8 cellular contexts compared by ENCODE assay signal in the genomic region with DNA sequence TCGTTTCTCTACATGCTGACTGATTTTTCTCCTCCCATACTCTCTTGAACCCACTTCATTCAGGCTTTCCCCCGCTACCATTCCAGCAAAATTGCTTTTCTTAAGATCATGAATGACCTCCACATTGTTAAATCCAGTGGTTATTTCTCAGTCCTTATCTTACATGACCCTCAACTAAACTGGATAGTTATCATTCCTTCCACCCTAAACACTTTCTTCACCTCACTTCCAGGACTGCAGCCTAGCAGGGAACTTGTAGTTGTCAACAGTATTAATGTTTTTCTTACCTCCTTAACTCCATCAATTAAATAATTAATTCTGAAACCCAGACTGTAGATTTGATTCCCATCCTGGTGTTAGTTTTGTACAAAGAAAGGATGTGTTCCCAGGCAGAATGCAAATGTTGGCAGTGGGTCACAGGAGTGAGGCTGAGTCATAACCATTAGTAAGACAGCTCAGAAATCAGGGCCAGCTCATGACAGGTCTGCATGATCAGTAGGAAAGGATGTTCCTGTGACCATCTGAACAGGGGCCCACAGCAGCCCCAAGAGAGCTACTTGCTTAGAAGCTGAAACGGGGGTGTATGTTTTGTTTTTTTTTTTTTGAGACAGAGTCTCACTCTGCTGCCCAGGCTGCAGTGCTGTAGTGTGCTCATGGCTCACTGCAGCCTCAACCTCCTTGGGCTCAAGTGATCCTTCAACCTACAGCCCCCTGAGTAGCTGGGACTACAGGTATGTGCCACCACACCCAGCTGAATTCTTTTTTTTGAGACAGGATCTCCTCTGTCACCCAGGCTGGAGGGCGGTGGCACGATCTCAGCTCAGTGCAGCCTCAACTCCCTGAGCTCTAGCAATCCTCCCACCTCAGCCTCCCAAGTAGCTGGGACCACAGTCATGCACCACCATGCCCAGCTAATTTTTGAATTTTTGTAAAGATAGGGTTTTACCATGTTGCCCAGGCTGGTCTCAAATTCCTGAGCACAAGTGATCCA. TPM values are rescaled to one million over a fixed set of nuclear protein-coding genes. Genes with fewer than 3 reads are reported as not detected.
DNase-seq lines count a peak whose midpoint lies in the region; ATAC-seq and TF ChIP-seq lines count a peak whose summit lies in the region.

No MANE protein-coding gene starts in this region.

- peak overlapping the region; percentile 74 for H2BK5ac ChIP-seq in IMR-90 (ENCODE audit: low read depth, low read length, poor library complexity, severe bottlenecking)

- peak overlapping the region; percentile 56; the same call in 1 of the 2 replicates for H3K14ac ChIP-seq in IMR-90 (replicated peaks; ENCODE audit: low read depth, low read length)

- dilution Hi-C loops in IMR-90 (cut with HindIII; ENCODE audit: low sequenced_read_pairs, unreplicated experiment) = no loop called here

- H4K91ac ChIP-seq in IMR-90 (ENCODE audit: insufficient read depth, low read depth, low read length) = no peak overlapping the region; the same call in 1 of the 2 replicates

- no peaks in the 10 kb centered on the region for H3K9me3 ChIP-seq in IMR-90 (ENCODE audit: control insufficient read depth, insufficient read depth, low read length)

- TF ChIP-seq POLR2A in IMR-90 (IDR thresholded peaks at IDR 0.05; ENCODE audit: low read depth, low read length) = no peak

- H3K56ac ChIP-seq in IMR-90 (ENCODE audit: extremely low read depth, insufficient read depth, low read length) = no peak overlapping the region

- no peaks in the 10 kb centered on the region for H3K27me3 ChIP-seq in IMR-90 (ENCODE audit: control insufficient read depth, insufficient read depth, low read length)

- peak overlapping the region; percentile 33 for H3K18ac ChIP-seq in IMR-90 (ENCODE audit: low read depth, low read length)

- H3K27ac ChIP-seq in IMR-90 (ENCODE audit: insufficient read depth, low read length) = peak overlapping the region; percentile 15; the same call in 1 of the 2 replicates

- peak overlapping the region in 1 of 2 experiments; percentile 35; a peak in 2 of 4 replicates for H4K8ac ChIP-seq in IMR-90 (ENCODE audit: low read depth in 2 of 2, low read length in 2 of 2)

- peak overlapping the region; percentile 31 for H3K27ac Mint-ChIP-seq in progenitor cell of endocrine pancreas

- intact Hi-C loops in IMR-90 (cut with micrococcal nuclease) = no loop called here

- no peaks in the 10 kb centered on the region for H3K4me1 Mint-ChIP-seq in progenitor cell of endocrine pancreas (ENCODE audit: low read depth)

- H2AK9ac ChIP-seq in IMR-90 (replicated peaks; ENCODE audit: low read depth, low read length, poor library complexity) = no peak overlapping the region

- peak overlapping the region; percentile 61 for H2BK120ac ChIP-seq in IMR-90 (ENCODE audit: low read depth, low read length)

- H3K36me3 Mint-ChIP-seq in progenitor cell of endocrine pancreas (ENCODE audit: insufficient read depth) = no peaks in the 10 kb centered on the region

- no peak overlapping the region for H3K23ac ChIP-seq in IMR-90 (ENCODE audit: low read depth, low read length)

- H3K36me3 ChIP-seq in IMR-90 (ENCODE audit: control insufficient read depth, insufficient read depth, low read length) = no peaks in the 10 kb centered on the region

- in situ Hi-C loops in IMR-90 (cut with MboI; ENCODE audit: low sequenced_read_pairs) = no loop called here

- CTCF ChIA-PET in IMR-90 (lab: Yijun Ruan, JAX) = interaction anchor here (1.6 kb wide), 1 partner anchor 10 kb away, joined by 4 read pairs; no protein-coding TSS in a partner anchor

- H2AK5ac ChIP-seq in IMR-90 (ENCODE audit: low read depth, low read length) = no peak overlapping the region

- peak overlapping the region; percentile 45 for H3K4ac ChIP-seq in IMR-90 (ENCODE audit: low read depth, low read length)

- 0 out of 4 replicates have a peak, but pooled peaks cover 0 to 4% of the 10 kb centered on the region in 2 experiments for H3K79me1 ChIP-seq in IMR-90 (ENCODE audit: low read depth in 1 of 2, low read length in 2 of 2)

- H3K9me1 ChIP-seq in IMR-90 (ENCODE audit: insufficient read depth, low read length) = peaks cover 6% of the 10 kb centered on the region

- peak overlapping the region; percentile 73; the same call in 1 of the 2 replicates for H2BK20ac ChIP-seq in IMR-90 (ENCODE audit: low read depth, low read length)

- no peaks in the 10 kb centered on the region for H4K20me1 ChIP-seq in IMR-90 (ENCODE audit: insufficient read depth, low read length)

- no TSS peak for BruUV-seq in IMR-90 (replicated peaks; lab: Mats Ljungman, UMichigan)

- H3K9ac ChIP-seq in IMR-90 (ENCODE audit: low read depth, low read length) = no peak overlapping the region

- H3K9me3 Mint-ChIP-seq in progenitor cell of endocrine pancreas (ENCODE audit: low read depth) = peaks cover 3% of the 10 kb centered on the region

- peak overlapping the region; percentile 4; the same call in 1 of the 2 replicates for H4K5ac ChIP-seq in IMR-90 (ENCODE audit: low read depth, low read length)

- H3K4me3 ChIP-seq in IMR-90 (ENCODE audit: insufficient read depth, low read depth, low read length) = no peak overlapping the region
- H3K4me3 ChIP-seq in cardiac fibroblast (replicated peaks in 1 of 2; ENCODE audit: low read depth in 2 of 2, low read length in 2 of 2) = no peak overlapping the region

- TF ChIP-seq CTCF in IMR-90 (conservative IDR thresholded peaks at IDR 0.05; ENCODE audit: low read depth, low read length) (no peak), cardiac fibroblast (IDR thresholded peaks at IDR 0.05; ENCODE audit: low read depth, low read length) (no peak), progenitor cell of endocrine pancreas (IDR thresholded peaks at IDR 0.05; ENCODE audit: unreplicated experiment) (no peak)

- peaks cover 7% of the 10 kb centered on the region for H3K4me1 ChIP-seq in IMR-90 (ENCODE audit: control insufficient read depth, insufficient read depth, low read length)

- 0 out of 3 replicates have a peak overlapping the region, but pooled peaks have one; percentile 4 for H2BK15ac ChIP-seq in IMR-90 (ENCODE audit: low read depth, low read length)

- WGBS in IMR-90 (ENCODE audit: extremely low coverage in 2 of 2, insufficient read length in 1 of 2), 2 experiments = 48% methylated on average over 2 of the region's 5 CpGs; no CpG with 5 or more reads in 1 of the 2 experiments

- ATAC-seq in GM21723 (IDR thresholded peaks at IDR 0.05; ENCODE audit: unreplicated experiment) (peak; percentile 82), IMR-90 (ENCODE audit: low read depth) (peak; percentile 73)

- POLR2A ChIA-PET in IMR-90 (lab: Charles Lee; ENCODE audit: unreplicated experiment) = no interaction called here

- no peak for TF ChIP-seq RAD21 in IMR-90 (IDR thresholded peaks at IDR 0.05; ENCODE audit: low read length)

- no peak overlapping the region for H2AFZ ChIP-seq in IMR-90 (replicated peaks; ENCODE audit: low read length, poor library complexity)

- DNase-seq in NCI-H1694 (lab: John Stamatoyannopoulos, UW) (peak; percentile 13), NCI-H1694 treated with DMSO at 0.1 percent for 48 hours (lab: John Stamatoyannopoulos, UW) (no peak), IMR-90 (peak; percentile 97), cardiac fibroblast (ENCODE audit: low read depth in 2 of 2) (peak; percentile 93 to 96), progenitor cell of endocrine pancreas (ENCODE audit: low spot score, unreplicated experiment) (no peak), UCSD-AML1 (lab: John Stamatoyannopoulos, UW; ENCODE audit: unreplicated experiment) (no peak)
- DNase-seq in activated CD4-positive, alpha-beta T cell treated with anti-CD3 and anti-CD28 coated beads for 4 hours = no peak

- peak overlapping the region; percentile 42; the same call in 1 of the 2 replicates for H3K4me2 ChIP-seq in IMR-90 (ENCODE audit: low read depth, low read length)

- H3K27me3 Mint-ChIP-seq in progenitor cell of endocrine pancreas = peaks cover 4% of the 10 kb centered on the region

- no peak overlapping the region for H3K4me3 Mint-ChIP-seq in progenitor cell of endocrine pancreas (ENCODE audit: low read depth)

TF ChIP-seq in IMR-90, 13 proteins besides CTCF, POLR2A, EP300 and RAD21:
- TF ChIP-seq FOS (IDR thresholded peaks at IDR 0.05; ENCODE audit: low read depth, low read length) (peak; percentile 85), RFX5 (IDR thresholded peaks at IDR 0.05; ENCODE audit: low read depth, low read length) (peak; percentile 84), CHD1 (IDR thresholded peaks at IDR 0.05; ENCODE audit: low read depth, low read length) (no peak), SMC3 (IDR thresholded peaks at IDR 0.05; ENCODE audit: low read depth, low read length) (no peak), BHLHE40 (IDR thresholded peaks at IDR 0.05; ENCODE audit: low read depth, low read length) (peak; percentile 58), MAFK (IDR thresholded peaks at IDR 0.05; ENCODE audit: low read depth, low read length) (peak; percentile 12; the same call in 1 of the 2 replicates)

RNA-seq across cellular contexts. Expression of a gene that starts 9.1 kb away (rescaled TPM):
- total RNA-seq in IMR-90 (2012; rRNA removed) (not detected in 2 replicates), progenitor cell of endocrine pancreas (0.46 and 0.60 TPM in 2 replicates)
- not detected in 2 replicates for polyA plus RNA-seq in IMR-90 (2012; rRNA removed)
- polyA plus RNA-seq in IMR-90 (2012; cell fraction: cytosol; rRNA removed) = 0.07 and 0.08 TPM in 2 replicates
- 0.10 and 0.31 TPM in 2 replicates for polyA plus RNA-seq in IMR-90 (2012; cell fraction: nucleus; rRNA removed; ENCODE audit: low replicate concordance)

Comparison
In these comparisons a context has a peak if more than half of its experiments do, and no peak if none do; other contexts are left out.
1. DNase-seq: peak in NCI-H1694 (single experiment), IMR-90 (single experiment) and cardiac fibroblast (2 of 2); none in NCI-H1694 treated with DMSO at 0.1 percent for 48 hours (single experiment), progenitor cell of endocrine pancreas (single experiment), UCSD-AML1 (single experiment) and activated CD4-positive, alpha-beta T cell treated with anti-CD3 and anti-CD28 coated beads for 4 hours (0 of 2).